1 cellular context compared by ENCODE assay signal in the genomic region with DNA sequence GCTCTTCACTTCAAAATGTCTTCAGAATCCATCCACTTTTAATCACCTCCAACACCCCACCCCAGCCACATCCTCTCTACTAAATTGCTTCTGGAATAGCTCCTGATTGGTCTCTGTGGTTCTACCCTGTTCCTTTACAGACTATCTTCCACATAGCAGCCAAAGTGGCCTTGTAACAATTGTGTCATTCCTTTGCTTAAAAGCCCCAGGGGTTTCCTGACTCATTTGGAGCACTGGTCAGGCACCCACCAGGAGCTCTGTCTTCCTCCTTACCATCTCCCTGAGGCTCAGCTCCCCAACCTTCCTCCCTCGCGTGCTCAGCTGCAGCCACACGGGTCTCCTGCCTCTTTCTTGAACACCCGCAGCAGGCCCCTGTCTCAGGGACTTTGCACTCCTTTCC.
TF ChIP-seq lines count a peak whose summit lies in the region.

No MANE protein-coding gene starts in this region.

TF ChIP-seq in A549, 52 proteins besides CTCF, POLR2A, EP300 and RAD21 (continued from another document):
- no peak for TF ChIP-seq RCOR1 (IDR thresholded peaks at IDR 0.05; ENCODE audit: low read depth, low read length)
- no peak for TF ChIP-seq NPAS2 (CRISPR knock-in tag; IDR thresholded peaks at IDR 0.05; ENCODE audit: borderline replicate concordance)
- no peak for TF ChIP-seq NFE2L2 (conservative IDR thresholded peaks at IDR 0.05; ENCODE audit: low read length)
- TF ChIP-seq CHD2 (IDR thresholded peaks at IDR 0.05; ENCODE audit: low read length, partially characterized antibody): no peak
- TF ChIP-seq, protein P1, sequence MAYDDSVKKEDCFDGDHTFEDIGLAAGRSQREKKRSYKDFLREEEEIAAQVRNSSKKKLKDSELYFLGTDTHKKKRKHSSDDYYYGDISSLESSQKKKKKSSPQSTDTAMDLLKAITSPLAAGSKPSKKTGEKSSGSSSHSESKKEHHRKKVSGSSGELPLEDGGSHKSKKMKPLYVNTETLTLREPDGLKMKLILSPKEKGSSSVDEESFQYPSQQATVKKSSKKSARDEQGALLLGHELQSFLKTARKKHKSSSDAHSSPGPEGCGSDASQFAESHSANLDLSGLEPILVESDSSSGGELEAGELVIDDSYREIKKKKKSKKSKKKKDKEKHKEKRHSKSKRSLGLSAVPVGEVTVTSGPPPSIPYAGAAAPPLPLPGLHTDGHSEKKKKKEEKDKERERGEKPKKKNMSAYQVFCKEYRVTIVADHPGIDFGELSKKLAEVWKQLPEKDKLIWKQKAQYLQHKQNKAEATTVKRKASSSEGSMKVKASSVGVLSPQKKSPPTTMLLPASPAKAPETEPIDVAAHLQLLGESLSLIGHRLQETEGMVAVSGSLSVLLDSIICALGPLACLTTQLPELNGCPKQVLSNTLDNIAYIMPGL (CRISPR knock-in tag; IDR thresholded peaks at IDR 0.05; ENCODE audit: borderline replicate concordance): no peak
